ENCODE assay signal across 12 cellular contexts in genomic region chr20:17161661-17162410, GRCh38.
"Had no signal": no experiment of that assay in that cellular context is flagged by ENCODE, and none has a peak within 500 bp of the region (broad histone marks: within the 10 kb centered on the region; RNA-seq: fewer than 3 reads in every experiment).

No MANE protein-coding gene starts in this region.

- H3K36me3 ChIP-seq: spleen, tibial artery, WERI-Rb-1 had no signal

- H3K4me3 ChIP-seq: spleen, tibial artery had no signal

- H3K4me1 ChIP-seq: spleen, tibial artery had no signal

- ATAC-seq: esophagus mucosa; left cardiac atrium; stimulated activated naive B cell treated with anti-CD40 and anti-IgM and Interleukin-4, amounts not matched to agents 10 μg/mL and 1 μg/mL and 100 μg/mL, for 72 hours had no signal

- DNase-seq: activated CD4-positive, alpha-beta T cell treated with anti-CD3 and anti-CD28 coated beads for 1 hour; activated CD4-positive, alpha-beta T cell treated with anti-CD3 and anti-CD28 coated beads, Interleukin-2, amount 50 U/mL, for 4 hours; activated gamma-delta T cell; effector CD8-positive, alpha-beta T cell; left cardiac atrium; spleen; stimulated activated CD4-positive, alpha-beta T cell treated with anti-CD3 and anti-CD28 coated beads, Interleukin-4, amount 100 ng/mL, for 4 hours; stimulated activated naive B cell treated with anti-CD40 and anti-IgM and Interleukin-4, amounts not matched to agents 10 μg/mL and 1 μg/mL and 100 μg/mL, for 72 hours; T-helper 2 cell; tibial artery; WERI-Rb-1 had no signal

- H3K27me3 ChIP-seq: spleen, tibial artery had no signal

- H3K9me3 ChIP-seq: spleen, tibial artery had no signal

- H3K27ac ChIP-seq: spleen, tibial artery, WERI-Rb-1 had no signal
